In the genomic region with DNA sequence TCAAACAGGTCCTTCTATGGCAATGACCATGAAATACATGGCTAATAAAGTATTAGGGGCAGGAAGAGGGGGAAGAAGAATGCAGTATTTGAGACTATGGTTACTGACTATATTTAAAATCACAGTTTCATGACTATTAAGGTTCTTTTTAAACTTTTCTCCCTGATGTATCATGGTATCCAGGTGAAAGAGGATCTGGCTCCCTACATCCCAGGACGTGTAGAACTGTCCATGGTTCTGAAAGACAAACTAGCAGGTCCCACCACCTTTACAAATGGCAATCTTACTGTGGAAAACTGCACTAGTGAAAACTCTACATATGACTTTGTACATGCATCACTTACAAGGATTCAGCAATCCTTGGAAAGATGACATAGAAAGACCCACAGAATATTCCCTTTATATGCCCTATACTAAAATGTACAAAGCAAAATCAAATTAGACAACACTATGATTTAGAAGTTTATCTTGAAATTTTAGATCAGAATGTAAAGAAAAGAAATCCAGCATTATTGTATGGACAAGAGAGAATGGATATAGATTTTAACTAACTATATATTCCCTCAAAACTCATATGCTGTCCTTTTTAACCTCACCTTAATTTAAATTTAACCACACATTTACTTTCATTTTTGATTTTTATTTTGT, we compare ENCODE assay signal across 1 cellular context.
TF ChIP-seq lines count a peak whose summit lies in the region.

No MANE protein-coding gene starts in this region.

TF ChIP-seq in HepG2, 621 proteins besides CTCF, POLR2A, EP300 and RAD21 (continues in another document):
- TF ChIP-seq PAF1 (CRISPR knock-in tag; IDR thresholded peaks at IDR 0.05), result no peak
- TF ChIP-seq RAD51 (IDR thresholded peaks at IDR 0.05; ENCODE audit: borderline replicate concordance), result no peak
- TF ChIP-seq ZFP1 (CRISPR knock-in tag; IDR thresholded peaks at IDR 0.05), result no peak
- TF ChIP-seq, protein P1, sequence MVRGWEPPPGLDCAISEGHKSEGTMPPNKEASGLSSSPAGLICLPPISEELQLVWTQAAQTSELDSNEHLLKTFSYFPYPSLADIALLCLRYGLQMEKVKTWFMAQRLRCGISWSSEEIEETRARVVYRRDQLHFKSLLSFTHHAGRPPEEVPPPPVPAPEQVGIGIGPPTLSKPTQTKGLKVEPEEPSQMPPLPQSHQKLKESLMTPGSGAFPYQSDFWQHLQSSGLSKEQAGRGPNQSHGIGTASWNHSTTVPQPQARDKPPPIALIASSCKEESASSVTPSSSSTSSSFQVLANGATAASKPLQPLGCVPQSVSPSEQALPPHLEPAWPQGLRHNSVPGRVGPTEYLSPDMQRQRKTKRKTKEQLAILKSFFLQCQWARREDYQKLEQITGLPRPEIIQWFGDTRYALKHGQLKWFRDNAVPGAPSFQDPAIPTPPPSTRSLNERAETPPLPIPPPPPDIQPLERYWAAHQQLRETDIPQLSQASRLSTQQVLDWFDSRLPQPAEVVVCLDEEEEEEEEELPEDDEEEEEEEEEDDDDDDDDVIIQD (CRISPR knock-in tag; IDR thresholded peaks at IDR 0.05; ENCODE audit: low read depth), result no peak
- TF ChIP-seq ZNF839 (CRISPR knock-in tag; IDR thresholded peaks at IDR 0.05; ENCODE audit: borderline replicate concordance), result no peak
- TF ChIP-seq, protein P2, sequence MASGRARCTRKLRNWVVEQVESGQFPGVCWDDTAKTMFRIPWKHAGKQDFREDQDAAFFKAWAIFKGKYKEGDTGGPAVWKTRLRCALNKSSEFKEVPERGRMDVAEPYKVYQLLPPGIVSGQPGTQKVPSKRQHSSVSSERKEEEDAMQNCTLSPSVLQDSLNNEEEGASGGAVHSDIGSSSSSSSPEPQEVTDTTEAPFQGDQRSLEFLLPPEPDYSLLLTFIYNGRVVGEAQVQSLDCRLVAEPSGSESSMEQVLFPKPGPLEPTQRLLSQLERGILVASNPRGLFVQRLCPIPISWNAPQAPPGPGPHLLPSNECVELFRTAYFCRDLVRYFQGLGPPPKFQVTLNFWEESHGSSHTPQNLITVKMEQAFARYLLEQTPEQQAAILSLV (CRISPR knock-in tag; IDR thresholded peaks at IDR 0.05; ENCODE audit: borderline replicate concordance), result no peak
- TF ChIP-seq, protein P3, sequence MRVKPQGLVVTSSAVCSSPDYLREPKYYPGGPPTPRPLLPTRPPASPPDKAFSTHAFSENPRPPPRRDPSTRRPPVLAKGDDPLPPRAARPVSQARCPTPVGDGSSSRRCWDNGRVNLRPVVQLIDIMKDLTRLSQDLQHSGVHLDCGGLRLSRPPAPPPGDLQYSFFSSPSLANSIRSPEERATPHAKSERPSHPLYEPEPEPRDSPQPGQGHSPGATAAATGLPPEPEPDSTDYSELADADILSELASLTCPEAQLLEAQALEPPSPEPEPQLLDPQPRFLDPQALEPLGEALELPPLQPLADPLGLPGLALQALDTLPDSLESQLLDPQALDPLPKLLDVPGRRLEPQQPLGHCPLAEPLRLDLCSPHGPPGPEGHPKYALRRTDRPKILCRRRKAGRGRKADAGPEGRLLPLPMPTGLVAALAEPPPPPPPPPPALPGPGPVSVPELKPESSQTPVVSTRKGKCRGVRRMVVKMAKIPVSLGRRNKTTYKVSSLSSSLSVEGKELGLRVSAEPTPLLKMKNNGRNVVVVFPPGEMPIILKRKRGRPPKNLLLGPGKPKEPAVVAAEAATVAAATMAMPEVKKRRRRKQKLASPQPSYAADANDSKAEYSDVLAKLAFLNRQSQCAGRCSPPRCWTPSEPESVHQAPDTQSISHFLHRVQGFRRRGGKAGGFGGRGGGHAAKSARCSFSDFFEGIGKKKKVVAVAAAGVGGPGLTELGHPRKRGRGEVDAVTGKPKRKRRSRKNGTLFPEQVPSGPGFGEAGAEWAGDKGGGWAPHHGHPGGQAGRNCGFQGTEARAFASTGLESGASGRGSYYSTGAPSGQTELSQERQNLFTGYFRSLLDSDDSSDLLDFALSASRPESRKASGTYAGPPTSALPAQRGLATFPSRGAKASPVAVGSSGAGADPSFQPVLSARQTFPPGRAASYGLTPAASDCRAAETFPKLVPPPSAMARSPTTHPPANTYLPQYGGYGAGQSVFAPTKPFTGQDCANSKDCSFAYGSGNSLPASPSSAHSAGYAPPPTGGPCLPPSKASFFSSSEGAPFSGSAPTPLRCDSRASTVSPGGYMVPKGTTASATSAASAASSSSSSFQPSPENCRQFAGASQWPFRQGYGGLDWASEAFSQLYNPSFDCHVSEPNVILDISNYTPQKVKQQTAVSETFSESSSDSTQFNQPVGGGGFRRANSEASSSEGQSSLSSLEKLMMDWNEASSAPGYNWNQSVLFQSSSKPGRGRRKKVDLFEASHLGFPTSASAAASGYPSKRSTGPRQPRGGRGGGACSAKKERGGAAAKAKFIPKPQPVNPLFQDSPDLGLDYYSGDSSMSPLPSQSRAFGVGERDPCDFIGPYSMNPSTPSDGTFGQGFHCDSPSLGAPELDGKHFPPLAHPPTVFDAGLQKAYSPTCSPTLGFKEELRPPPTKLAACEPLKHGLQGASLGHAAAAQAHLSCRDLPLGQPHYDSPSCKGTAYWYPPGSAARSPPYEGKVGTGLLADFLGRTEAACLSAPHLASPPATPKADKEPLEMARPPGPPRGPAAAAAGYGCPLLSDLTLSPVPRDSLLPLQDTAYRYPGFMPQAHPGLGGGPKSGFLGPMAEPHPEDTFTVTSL (CRISPR knock-in tag; IDR thresholded peaks at IDR 0.05; ENCODE audit: borderline replicate concordance), result no peak
- peak; percentile 82 for TF ChIP-seq ERF (CRISPR knock-in tag; IDR thresholded peaks at IDR 0.05)
- TF ChIP-seq ZNF33A (CRISPR knock-in tag; IDR thresholded peaks at IDR 0.05; ENCODE audit: borderline replicate concordance), result no peak
- TF ChIP-seq, protein P4, sequence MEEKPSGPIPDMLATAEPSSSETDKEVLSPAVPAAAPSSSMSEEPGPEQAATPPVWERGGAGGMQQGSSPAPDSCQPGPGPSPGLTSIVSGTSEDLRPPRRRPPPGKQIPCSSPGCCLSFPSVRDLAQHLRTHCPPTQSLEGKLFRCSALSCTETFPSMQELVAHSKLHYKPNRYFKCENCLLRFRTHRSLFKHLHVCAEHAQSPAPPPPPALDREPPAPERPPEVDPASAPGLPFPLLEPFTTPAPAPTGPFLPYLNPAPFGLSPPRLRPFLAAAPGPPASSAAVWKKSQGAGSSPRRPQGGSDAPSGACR (CRISPR knock-in tag; IDR thresholded peaks at IDR 0.05), result no peak
- TF ChIP-seq KLF6 (CRISPR knock-in tag; IDR thresholded peaks at IDR 0.05), result peak; percentile 94
- no peak for TF ChIP-seq IRX3 (CRISPR knock-in tag; IDR thresholded peaks at IDR 0.05; ENCODE audit: borderline replicate concordance, low read depth)
- TF ChIP-seq, protein P5, sequence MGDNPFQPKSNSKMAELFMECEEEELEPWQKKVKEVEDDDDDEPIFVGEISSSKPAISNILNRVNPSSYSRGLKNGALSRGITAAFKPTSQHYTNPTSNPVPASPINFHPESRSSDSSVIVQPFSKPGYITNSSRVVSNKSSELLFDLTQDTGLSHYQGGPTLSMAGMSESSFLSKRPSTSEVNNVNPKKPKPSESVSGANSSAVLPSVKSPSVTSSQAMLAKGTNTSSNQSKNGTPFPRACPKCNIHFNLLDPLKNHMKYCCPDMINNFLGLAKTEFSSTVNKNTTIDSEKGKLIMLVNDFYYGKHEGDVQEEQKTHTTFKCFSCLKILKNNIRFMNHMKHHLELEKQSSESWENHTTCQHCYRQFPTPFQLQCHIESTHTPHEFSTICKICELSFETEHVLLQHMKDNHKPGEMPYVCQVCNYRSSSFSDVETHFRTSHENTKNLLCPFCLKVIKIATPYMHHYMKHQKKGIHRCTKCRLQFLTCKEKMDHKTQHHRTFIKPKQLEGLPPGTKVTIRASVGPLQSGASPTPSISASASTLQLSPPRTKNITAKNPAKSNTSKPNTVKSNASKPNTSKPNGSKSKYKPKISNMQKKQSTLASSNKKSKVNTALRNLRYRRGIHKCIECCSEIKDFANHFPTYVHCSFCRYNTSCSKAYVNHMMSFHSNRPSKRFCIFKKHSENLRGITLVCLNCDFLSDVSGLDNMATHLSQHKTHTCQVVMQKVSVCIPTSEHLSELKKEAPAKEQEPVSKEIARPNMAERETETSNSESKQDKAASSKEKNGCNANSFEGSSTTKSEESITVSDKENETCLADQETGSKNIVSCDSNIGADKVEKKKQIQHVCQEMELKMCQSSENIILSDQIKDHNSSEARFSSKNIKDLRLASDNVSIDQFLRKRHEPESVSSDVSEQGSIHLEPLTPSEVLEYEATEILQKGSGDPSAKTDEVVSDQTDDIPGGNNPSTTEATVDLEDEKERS (CRISPR knock-in tag; IDR thresholded peaks at IDR 0.05), result no peak
- no peak for TF ChIP-seq FOXK2 (IDR thresholded peaks at IDR 0.05)
- no peak for TF ChIP-seq RBAK (CRISPR knock-in tag; IDR thresholded peaks at IDR 0.05)
- TF ChIP-seq SMC3 (IDR thresholded peaks at IDR 0.05; ENCODE audit: low read length), result no peak
- TF ChIP-seq ZSCAN20 (CRISPR knock-in tag; IDR thresholded peaks at IDR 0.05; ENCODE audit: borderline replicate concordance), result no peak
- no peak for TF ChIP-seq ZNF530 (CRISPR knock-in tag; IDR thresholded peaks at IDR 0.05; ENCODE audit: low read depth)
- no peak for TF ChIP-seq ELF1 (CRISPR knock-in tag; IDR thresholded peaks at IDR 0.05)
- no peak for TF ChIP-seq SRF (IDR thresholded peaks at IDR 0.05; ENCODE audit: low read depth, low read length)
- no peak for TF ChIP-seq TCF7 (IDR thresholded peaks at IDR 0.05; ENCODE audit: low read depth)
- TF ChIP-seq SRSF1 (optimal IDR thresholded peaks at IDR 0.05; ENCODE audit: low read depth, low read length), result no peak
- TF ChIP-seq SIN3B (IDR thresholded peaks at IDR 0.05; ENCODE audit: low read length), result no peak
- TF ChIP-seq, protein P6, sequence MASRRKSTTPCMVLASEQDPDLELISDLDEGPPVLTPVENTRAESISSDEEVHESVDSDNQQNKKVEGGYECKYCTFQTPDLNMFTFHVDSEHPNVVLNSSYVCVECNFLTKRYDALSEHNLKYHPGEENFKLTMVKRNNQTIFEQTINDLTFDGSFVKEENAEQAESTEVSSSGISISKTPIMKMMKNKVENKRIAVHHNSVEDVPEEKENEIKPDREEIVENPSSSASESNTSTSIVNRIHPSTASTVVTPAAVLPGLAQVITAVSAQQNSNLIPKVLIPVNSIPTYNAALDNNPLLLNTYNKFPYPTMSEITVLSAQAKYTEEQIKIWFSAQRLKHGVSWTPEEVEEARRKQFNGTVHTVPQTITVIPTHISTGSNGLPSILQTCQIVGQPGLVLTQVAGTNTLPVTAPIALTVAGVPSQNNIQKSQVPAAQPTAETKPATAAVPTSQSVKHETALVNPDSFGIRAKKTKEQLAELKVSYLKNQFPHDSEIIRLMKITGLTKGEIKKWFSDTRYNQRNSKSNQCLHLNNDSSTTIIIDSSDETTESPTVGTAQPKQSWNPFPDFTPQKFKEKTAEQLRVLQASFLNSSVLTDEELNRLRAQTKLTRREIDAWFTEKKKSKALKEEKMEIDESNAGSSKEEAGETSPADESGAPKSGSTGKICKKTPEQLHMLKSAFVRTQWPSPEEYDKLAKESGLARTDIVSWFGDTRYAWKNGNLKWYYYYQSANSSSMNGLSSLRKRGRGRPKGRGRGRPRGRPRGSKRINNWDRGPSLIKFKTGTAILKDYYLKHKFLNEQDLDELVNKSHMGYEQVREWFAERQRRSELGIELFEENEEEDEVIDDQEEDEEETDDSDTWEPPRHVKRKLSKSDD (CRISPR knock-in tag; IDR thresholded peaks at IDR 0.05; ENCODE audit: low read depth), result no peak
- TF ChIP-seq PRMT3 (CRISPR knock-in tag; IDR thresholded peaks at IDR 0.05; ENCODE audit: borderline replicate concordance, low read depth), result no peak
- no peak for TF ChIP-seq ADNP (CRISPR knock-in tag; IDR thresholded peaks at IDR 0.05)
- TF ChIP-seq, protein P7, sequence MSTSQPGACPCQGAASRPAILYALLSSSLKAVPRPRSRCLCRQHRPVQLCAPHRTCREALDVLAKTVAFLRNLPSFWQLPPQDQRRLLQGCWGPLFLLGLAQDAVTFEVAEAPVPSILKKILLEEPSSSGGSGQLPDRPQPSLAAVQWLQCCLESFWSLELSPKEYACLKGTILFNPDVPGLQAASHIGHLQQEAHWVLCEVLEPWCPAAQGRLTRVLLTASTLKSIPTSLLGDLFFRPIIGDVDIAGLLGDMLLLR (CRISPR knock-in tag; IDR thresholded peaks at IDR 0.05), result no peak
- TF ChIP-seq RXRB (CRISPR knock-in tag; IDR thresholded peaks at IDR 0.05; ENCODE audit: borderline replicate concordance), result peak; percentile 72; the same call in 1 of the 2 replicates
- no peak for TF ChIP-seq ZNF724P (CRISPR knock-in tag; IDR thresholded peaks at IDR 0.05; ENCODE audit: borderline replicate concordance)
- TF ChIP-seq, protein P8, sequence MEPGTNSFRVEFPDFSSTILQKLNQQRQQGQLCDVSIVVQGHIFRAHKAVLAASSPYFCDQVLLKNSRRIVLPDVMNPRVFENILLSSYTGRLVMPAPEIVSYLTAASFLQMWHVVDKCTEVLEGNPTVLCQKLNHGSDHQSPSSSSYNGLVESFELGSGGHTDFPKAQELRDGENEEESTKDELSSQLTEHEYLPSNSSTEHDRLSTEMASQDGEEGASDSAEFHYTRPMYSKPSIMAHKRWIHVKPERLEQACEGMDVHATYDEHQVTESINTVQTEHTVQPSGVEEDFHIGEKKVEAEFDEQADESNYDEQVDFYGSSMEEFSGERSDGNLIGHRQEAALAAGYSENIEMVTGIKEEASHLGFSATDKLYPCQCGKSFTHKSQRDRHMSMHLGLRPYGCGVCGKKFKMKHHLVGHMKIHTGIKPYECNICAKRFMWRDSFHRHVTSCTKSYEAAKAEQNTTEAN (CRISPR knock-in tag; conservative IDR thresholded peaks at IDR 0.05), result peak; percentile 63; the same call in 1 of the 2 replicates
- TF ChIP-seq, protein P9, sequence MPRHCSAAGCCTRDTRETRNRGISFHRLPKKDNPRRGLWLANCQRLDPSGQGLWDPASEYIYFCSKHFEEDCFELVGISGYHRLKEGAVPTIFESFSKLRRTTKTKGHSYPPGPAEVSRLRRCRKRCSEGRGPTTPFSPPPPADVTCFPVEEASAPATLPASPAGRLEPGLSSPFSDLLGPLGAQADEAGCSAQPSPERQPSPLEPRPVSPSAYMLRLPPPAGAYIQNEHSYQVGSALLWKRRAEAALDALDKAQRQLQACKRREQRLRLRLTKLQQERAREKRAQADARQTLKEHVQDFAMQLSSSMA (CRISPR knock-in tag; IDR thresholded peaks at IDR 0.05), result no peak
- TF ChIP-seq, protein P10, sequence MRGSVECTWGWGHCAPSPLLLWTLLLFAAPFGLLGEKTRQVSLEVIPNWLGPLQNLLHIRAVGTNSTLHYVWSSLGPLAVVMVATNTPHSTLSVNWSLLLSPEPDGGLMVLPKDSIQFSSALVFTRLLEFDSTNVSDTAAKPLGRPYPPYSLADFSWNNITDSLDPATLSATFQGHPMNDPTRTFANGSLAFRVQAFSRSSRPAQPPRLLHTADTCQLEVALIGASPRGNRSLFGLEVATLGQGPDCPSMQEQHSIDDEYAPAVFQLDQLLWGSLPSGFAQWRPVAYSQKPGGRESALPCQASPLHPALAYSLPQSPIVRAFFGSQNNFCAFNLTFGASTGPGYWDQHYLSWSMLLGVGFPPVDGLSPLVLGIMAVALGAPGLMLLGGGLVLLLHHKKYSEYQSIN (CRISPR knock-in tag; IDR thresholded peaks at IDR 0.05; ENCODE audit: borderline replicate concordance), result no peak
- no peak for TF ChIP-seq CHD2 (IDR thresholded peaks at IDR 0.05; ENCODE audit: low read depth, low read length)
- no peak for TF ChIP-seq ZNF615 (CRISPR knock-in tag; IDR thresholded peaks at IDR 0.05; ENCODE audit: borderline replicate concordance)
- TF ChIP-seq ZNF556 (CRISPR knock-in tag; IDR thresholded peaks at IDR 0.05; ENCODE audit: borderline replicate concordance), result no peak
- no peak for TF ChIP-seq CHCHD3 (CRISPR knock-in tag; IDR thresholded peaks at IDR 0.05)
- no peak for TF ChIP-seq KLF13 (CRISPR knock-in tag; IDR thresholded peaks at IDR 0.05)
- TF ChIP-seq HNF4A (CRISPR knock-in tag; IDR thresholded peaks at IDR 0.05), result no peak
- TF ChIP-seq PAX8 (CRISPR knock-in tag; IDR thresholded peaks at IDR 0.05; ENCODE audit: borderline replicate concordance), result no peak
